ENCODE assay signal across 18 cellular contexts in genomic region chr7:151346180-151346769, GRCh38. TPM values are rescaled to one million over a fixed set of nuclear protein-coding genes. Genes with fewer than 3 reads are reported as not detected.
DNase-seq lines count a peak whose midpoint lies in the region; ATAC-seq and TF ChIP-seq lines count a peak whose summit lies in the region.
"Had no signal": no experiment of that assay in that cellular context is flagged by ENCODE, and none has a peak within 500 bp of the region (broad histone marks: within the 10 kb centered on the region; RNA-seq: fewer than 3 reads in every experiment).

No MANE protein-coding gene starts in this region.

- H3K9me3 ChIP-seq in hepatocyte (ENCODE audit: low read depth) (no peaks in the 10 kb centered on the region), subcutaneous abdominal adipose tissue (ENCODE audit: control insufficient read depth in 5 of 5, low read length in 5 of 5) (no peaks in the 10 kb centered on the region), suprapubic skin (no peaks in the 10 kb centered on the region)
- H3K9me3 ChIP-seq: heart right ventricle, thyroid gland had no signal

- peak overlapping the region in 3 of 5 donors; percentile 23 to 63 (median 61) for H3K9ac ChIP-seq in subcutaneous abdominal adipose tissue (ENCODE audit: low read length in 5 of 5)

- peak; percentile 13 for ATAC-seq in SK-N-SH treated with all-trans-retinoic acid at 6 μM for 48 hours
- ATAC-seq in HG02981 (IDR thresholded peaks at IDR 0.05; ENCODE audit: unreplicated experiment) = no peak
- ATAC-seq: activated CD4-positive, CD25-positive, alpha-beta regulatory T cell treated with anti-CD3 and anti-CD28 coated beads, Interleukin-2, amount 50 U/mL, for 24 hours; heart right ventricle had no signal

- WGBS in hepatocyte (ENCODE audit: low lambda C conversion rate, missing lambda C conversion rate) = 78% methylated on average over 2 of the region's 2 CpGs
- WGBS in suprapubic skin = 33% methylated on average over 1 of the region's 2 CpGs

- no peaks in the 10 kb centered on the region for H3K9me2 ChIP-seq in hepatocyte (replicated peaks; ENCODE audit: insufficient read depth)

- no peaks in the 10 kb centered on the region for H3K9me3 Mint-ChIP-seq in activated naive CD4-positive, alpha-beta T cell treated with anti-CD3 and anti-CD28 coated beads, Interleukin-2, amount 10 ng/mL, durations not matched to agents 7 days and 5 days
- H3K9me3 Mint-ChIP-seq: activated T-helper 1 cell treated with anti-CD3 and anti-CD28 coated beads, Interleukin-12 subunit alpha, Interleukin-12 subunit beta, Interleukin-2, Interleukin-4 antibody, amounts not matched to agents 30 ng/mL and 10 ng/mL and 1 ng/mL, durations not matched to agents 14 hours and 24 hours and 36 hours had no signal

- no peaks in the 10 kb centered on the region for H3K27me3 Mint-ChIP-seq in activated naive CD4-positive, alpha-beta T cell treated with anti-CD3 and anti-CD28 coated beads, Interleukin-2, amount 10 ng/mL, durations not matched to agents 7 days and 5 days

- H3K27ac ChIP-seq in hepatocyte = peak overlapping the region; percentile 86
- peak overlapping the region; percentile 86 for H3K27ac ChIP-seq in subcutaneous abdominal adipose tissue (ENCODE audit: low read depth, low read length)
- H3K27ac ChIP-seq in suprapubic skin = no peak overlapping the region
- H3K27ac ChIP-seq: RWPE1, thyroid gland had no signal

- H3K36me3 ChIP-seq in hepatocyte (replicated peaks; ENCODE audit: insufficient read depth, low read depth) (no peaks in the 10 kb centered on the region), subcutaneous abdominal adipose tissue (ENCODE audit: control insufficient read depth in 5 of 5, insufficient read depth in 5 of 5, low read length in 5 of 5) (peaks cover 19 to 46% (median 30%) of the 10 kb centered on the region in 5 donors), suprapubic skin (peaks cover 35% of the 10 kb centered on the region)

- peaks cover 32% of the 10 kb centered on the region for H3K79me2 ChIP-seq in hepatocyte

- TF ChIP-seq CTCF in hepatocyte (IDR thresholded peaks at IDR 0.05; ENCODE audit: poor library complexity) (no peak), suprapubic skin (IDR thresholded peaks at IDR 0.05) (no peak)

- no peak overlapping the region for H3K4me3 Mint-ChIP-seq in activated naive CD4-positive, alpha-beta T cell treated with anti-CD3 and anti-CD28 coated beads, Interleukin-2, amount 10 ng/mL, durations not matched to agents 7 days and 5 days

- H3K4me1 Mint-ChIP-seq in activated naive CD4-positive, alpha-beta T cell treated with anti-CD3 and anti-CD28 coated beads, Interleukin-2, amount 10 ng/mL, durations not matched to agents 7 days and 5 days = peaks cover 49% of the 10 kb centered on the region

- TF ChIP-seq EP300 in suprapubic skin (IDR thresholded peaks at IDR 0.05) = no peak

- H3K4me1 ChIP-seq in hepatocyte (ENCODE audit: insufficient read depth) = peaks cover 23% of the 10 kb centered on the region
- peaks cover 6 to 42% (median 30%) of the 10 kb centered on the region in 5 donors for H3K4me1 ChIP-seq in subcutaneous abdominal adipose tissue (ENCODE audit: control insufficient read depth in 5 of 5, insufficient read depth in 5 of 5, low read length in 5 of 5)
- peaks cover 25% of the 10 kb centered on the region for H3K4me1 ChIP-seq in suprapubic skin

- no peak overlapping the region for H2AFZ ChIP-seq in hepatocyte

- no peaks in the 10 kb centered on the region for H4K20me1 ChIP-seq in hepatocyte (ENCODE audit: insufficient read depth, poor library complexity, severe bottlenecking)

- TF ChIP-seq POLR2A in suprapubic skin (IDR thresholded peaks at IDR 0.05) = no peak

- no peak for DNase-seq in activated naive CD4-positive, alpha-beta T cell treated with anti-CD3 and anti-CD28 coated beads, Interleukin-2, amount 10 ng/mL, durations not matched to agents 7 days and 5 days
- no peak for DNase-seq in activated naive CD4-positive, alpha-beta T cell treated with Interleukin-2 at 50 U/mL for 16 hours
- peak; percentile 32 for DNase-seq in hepatocyte (ENCODE audit: low spot score)
- DNase-seq in DMS153 treated with DMSO at 0.1 percent for 48 hours (lab: John Stamatoyannopoulos, UW; ENCODE audit: unreplicated experiment) = no peak
- no peak for DNase-seq in suprapubic skin (ENCODE audit: low spot score in 2 of 2)
- DNase-seq: DMS79, dorsolateral prefrontal cortex, heart right ventricle, NCI-H2171, NCI-H82, T-helper 1 cell, thyroid gland had no signal

- H3K27ac Mint-ChIP-seq in activated naive CD4-positive, alpha-beta T cell treated with anti-CD3 and anti-CD28 coated beads, Interleukin-2, amount 10 ng/mL, durations not matched to agents 7 days and 5 days = peak overlapping the region; percentile 3
- H3K27ac Mint-ChIP-seq: activated T-helper 1 cell treated with anti-CD3 and anti-CD28 coated beads, Interleukin-12 subunit alpha, Interleukin-12 subunit beta, Interleukin-2, Interleukin-4 antibody, amounts not matched to agents 30 ng/mL and 10 ng/mL and 1 ng/mL, durations not matched to agents 14 hours and 24 hours and 36 hours had no signal

- CTCF ChIA-PET in activated naive CD4-positive, alpha-beta T cell treated with anti-CD3 and anti-CD28 coated beads, Interleukin-2, amount 10 ng/mL, durations not matched to agents 7 days and 5 days (lab: Charles Lee) = interaction anchor here (1.2 to 1.5 kb wide), 2 partner anchors 31 to 102 kb away, joined by 4 to 8 read pairs; no protein-coding TSS in a partner anchor

- H3K4me3 ChIP-seq in hepatocyte (no peak overlapping the region), subcutaneous abdominal adipose tissue (ENCODE audit: low read depth in 1 of 5, low read length in 5 of 5) (no peak overlapping the region), suprapubic skin (no peak overlapping the region)
- H3K4me3 ChIP-seq: dorsolateral prefrontal cortex, heart right ventricle, thyroid gland had no signal

- no peaks in the 10 kb centered on the region for H3K27me3 ChIP-seq in hepatocyte
- H3K27me3 ChIP-seq in subcutaneous abdominal adipose tissue (ENCODE audit: control insufficient read depth in 5 of 5, insufficient read depth in 4 of 5, low read length in 5 of 5) = no peaks in the 10 kb centered on the region
- no peaks in the 10 kb centered on the region for H3K27me3 ChIP-seq in suprapubic skin
- H3K27me3 ChIP-seq: dorsolateral prefrontal cortex, heart right ventricle, thyroid gland had no signal

- H3K36me3 Mint-ChIP-seq in activated naive CD4-positive, alpha-beta T cell treated with anti-CD3 and anti-CD28 coated beads, Interleukin-2, amount 10 ng/mL, durations not matched to agents 7 days and 5 days = peaks cover 34% of the 10 kb centered on the region

- H3K4me2 ChIP-seq in hepatocyte = no peak overlapping the region

TF ChIP-seq in SK-N-SH treated with all-trans-retinoic acid at 6 μM for 48 hours, 23 proteins besides CTCF, POLR2A, EP300 and RAD21 (continues in another document):
- TF ChIP-seq CREB5 (CRISPR knock-in tag; IDR thresholded peaks at IDR 0.05; ENCODE audit: low read depth) = no peak
- TF ChIP-seq PATZ1 (CRISPR knock-in tag; IDR thresholded peaks at IDR 0.05; ENCODE audit: borderline replicate concordance) = peak; percentile 86; the same call in 1 of the 2 replicates
- no peak for TF ChIP-seq ESRRG (CRISPR knock-in tag; IDR thresholded peaks at IDR 0.05)
- TF ChIP-seq ARNTL (CRISPR knock-in tag; IDR thresholded peaks at IDR 0.05; ENCODE audit: borderline replicate concordance, low read depth) = no peak
- no peak for TF ChIP-seq ZNF8 (CRISPR knock-in tag; IDR thresholded peaks at IDR 0.05)
- peak; percentile 97 for TF ChIP-seq ISL1 (CRISPR knock-in tag; IDR thresholded peaks at IDR 0.05)
- no peak for TF ChIP-seq POU6F1 (CRISPR knock-in tag; IDR thresholded peaks at IDR 0.05; ENCODE audit: borderline replicate concordance, low read depth)
- no peak for TF ChIP-seq CSDC2 (CRISPR knock-in tag; IDR thresholded peaks at IDR 0.05)
- no peak for TF ChIP-seq SNAI2 (CRISPR knock-in tag; IDR thresholded peaks at IDR 0.05)
- no peak for TF ChIP-seq ZFP3 (CRISPR knock-in tag; IDR thresholded peaks at IDR 0.05)

RNA-seq across cellular contexts. Expression of gene NUB1, which starts 4.7 kb away (rescaled TPM):
- total RNA-seq in hepatocyte = 38.6 and 42.5 TPM in 2 replicates
- 22.6 and 28.4 TPM in 2 replicates for polyA plus RNA-seq in hepatocyte
- total RNA-seq in suprapubic skin = 10 to 100 TPM; 39.3 to 70.8 (median 41.7) TPM
